ENCODE assay signal across 28 cellular contexts in genomic region chr10:8962249-8962648, GRCh38.
"Had no signal": no experiment of that assay in that cellular context is flagged by ENCODE, and none has a peak within 500 bp of the region (broad histone marks: within the 10 kb centered on the region; RNA-seq: fewer than 3 reads in every experiment).

No MANE protein-coding gene starts in this region.

- H3K36me3 Mint-ChIP-seq: WTC11 had no signal

- ATAC-seq: activated CD8-positive, alpha-beta T cell treated with anti-CD3 and anti-CD28 coated beads, Interleukin-2, amount 10 ng/mL, durations not matched to agents 7 days and 5 days; activated naive CD4-positive, alpha-beta T cell treated with anti-CD3 and anti-CD28 coated beads, Interleukin-2, amount 50 U/mL, for 72 hours; activated naive CD8-positive, alpha-beta T cell treated with anti-CD3 and anti-CD28 coated beads, Interleukin-2, amount 50 U/mL, for 24 hours; body of pancreas; T-helper 17 cell; WTC11 had no signal

- H3K27me3 ChIP-seq: ascending aorta, body of pancreas, cardiac muscle cell, Peyer's patch had no signal

- H3K9me3 ChIP-seq: ascending aorta, body of pancreas, Peyer's patch had no signal

- H3K4me3 Mint-ChIP-seq: activated CD8-positive, alpha-beta T cell treated with anti-CD3 and anti-CD28 coated beads, Interleukin-2, amount 10 ng/mL, durations not matched to agents 7 days and 5 days; activated naive CD8-positive, alpha-beta T cell treated with anti-CD3 and anti-CD28 coated beads, Interleukin-2, amount 50 U/mL, for 24 hours; activated T-helper 1 cell treated with anti-CD3 and anti-CD28 coated beads, Interleukin-12 subunit alpha, Interleukin-12 subunit beta, Interleukin-2, Interleukin-4 antibody, amounts not matched to agents 30 ng/mL and 10 ng/mL and 1 ng/mL, durations not matched to agents 14 hours and 24 hours and 36 hours; T-helper 17 cell; WTC11 had no signal

- H3K27ac ChIP-seq: ascending aorta, body of pancreas, cardiac muscle cell, Peyer's patch had no signal

- H3K36me3 ChIP-seq: ascending aorta, cardiac muscle cell, Peyer's patch had no signal

- H3K4me1 ChIP-seq: ascending aorta, body of pancreas, Peyer's patch had no signal

- H3K27ac Mint-ChIP-seq: activated CD8-positive, alpha-beta T cell treated with anti-CD3 and anti-CD28 coated beads, Interleukin-2, amount 10 ng/mL, durations not matched to agents 7 days and 5 days; activated naive CD4-positive, alpha-beta T cell treated with anti-CD3 and anti-CD28 coated beads, Interleukin-2, amount 50 U/mL, for 72 hours; activated naive CD8-positive, alpha-beta T cell treated with anti-CD3 and anti-CD28 coated beads, Interleukin-2, amount 50 U/mL, for 24 hours; activated T-helper 1 cell treated with anti-CD3 and anti-CD28 coated beads, Interleukin-12 subunit alpha, Interleukin-12 subunit beta, Interleukin-2, Interleukin-4 antibody, amounts not matched to agents 30 ng/mL and 10 ng/mL and 1 ng/mL, durations not matched to agents 14 hours and 24 hours and 36 hours; T-helper 17 cell; WTC11 had no signal

- H3K4me1 Mint-ChIP-seq: T-helper 17 cell, WTC11 had no signal

- H3K4me3 ChIP-seq: ascending aorta, body of pancreas, cardiac muscle cell, Peyer's patch had no signal

- DNase-seq: activated CD4-positive, alpha-beta T cell treated with anti-CD3 and anti-CD28 coated beads for 48 hours; activated CD4-positive, alpha-beta T cell treated with anti-CD3 and anti-CD28 coated beads, Interleukin-2, amount 50 U/mL, for 4 hours; activated CD4-positive, CD25-positive, alpha-beta regulatory T cell treated with anti-CD3 and anti-CD28 coated beads, Interleukin-2, amount 50 U/mL, for 72 hours; activated CD8-positive, alpha-beta memory T cell treated with anti-CD3 and anti-CD28 coated beads, Interleukin-2, amount 50 U/mL, for 48 hours; activated CD8-positive, alpha-beta T cell treated with anti-CD3 and anti-CD28 coated beads, Interleukin-2, amount 10 ng/mL, durations not matched to agents 7 days and 5 days; activated effector memory CD4-positive, alpha-beta T cell treated with anti-CD3 and anti-CD28 coated beads, Interleukin-2, amount 50 U/mL, for 16 hours; activated naive CD4-positive, alpha-beta T cell treated with Interleukin-2 at 50 U/mL for 16 hours; activated naive CD8-positive, alpha-beta T cell treated with anti-CD3 and anti-CD28 coated beads, Interleukin-2, amount 50 U/mL, for 24 hours; activated T-cell treated with anti-CD3 and anti-CD28 coated beads, Interleukin-2, amount 50 U/mL, for 1 hour; amniotic stem cell; body of pancreas; cerebellar nuclear complex; KG1; MM.1S; NCI-H1105 treated with DMSO at 0.1 percent for 48 hours; NCI-H1436 treated with DMSO at 0.1 percent for 48 hours; NCI-H187; NCI-H2081; NCI-H524; Peyer's patch; SHP77 treated with DMSO at 0.1 percent for 48 hours; T-helper 17 cell; T-helper 9 cell had no signal
